ENCODE assay signal across 8 cellular contexts in genomic region chr12:132414634-132415340, GRCh38.
A peak's percentile ranks its signal among the peaks of the same experiment; 100 is the strongest.
DNase-seq lines count a peak whose midpoint lies in the region; ATAC-seq, FAIRE-seq and TF ChIP-seq lines count a peak whose summit lies in the region.

No MANE protein-coding gene starts in this region.

- intact Hi-C loops in HepG2 (cut with micrococcal nuclease; ENCODE audit: unreplicated experiment), result loop anchor here (1.0 to 5.0 kb wide), 4 partner anchors 108 to 260 kb away; no protein-coding TSS in a partner anchor

- no peaks in the 10 kb centered on the region for H3K79me2 ChIP-seq in HepG2 (ENCODE audit: insufficient read depth, low read length)

- TF ChIP-seq EP300 in HepG2 (IDR thresholded peaks at IDR 0.05; ENCODE audit: low read depth in 2 of 2, low read length in 2 of 2) (no peak), HepG2 (CRISPR knock-in tag; IDR thresholded peaks at IDR 0.05; ENCODE audit: borderline replicate concordance) (no peak)

- H3K9ac ChIP-seq in HepG2 (ENCODE audit: insufficient read depth, low read depth, low read length), result no peak overlapping the region

- no peak overlapping the region for H3K27ac ChIP-seq in HepG2 (ENCODE audit: extremely low read length, insufficient read depth, low read length)

- no peak overlapping the region for H2AFZ ChIP-seq in HepG2 (ENCODE audit: low read length)

- no TSS peak for BruUV-seq in HepG2 (replicated peaks; lab: Mats Ljungman, UMichigan)

- FAIRE-seq in GM18507 (lab: Jason Lieb, UNC) (peak; percentile 87), HepG2 (lab: Jason Lieb, UNC) (no peak)

- no peaks in the 10 kb centered on the region for H3K9me3 ChIP-seq in HepG2 (ENCODE audit: low read length)

- POLR2A ChIA-PET in AG04449 (lab: Yijun Ruan, JAX) (no interaction called here), HepG2 (lab: Yijun Ruan, JAX) (no interaction called here)

- WGBS in HepG2 (ENCODE audit: low lambda C conversion rate), result 5% methylated on average over 4 of the region's 30 CpGs

- no peak for TF ChIP-seq POLR2A in HepG2 (IDR thresholded peaks at IDR 0.05; ENCODE audit: insufficient read depth in 1 of 2, low read depth in 2 of 2, low read length in 2 of 2)

- H3K36me3 ChIP-seq in HepG2 (replicated peaks in 1 of 2; ENCODE audit: control insufficient read depth in 1 of 2, insufficient read depth in 2 of 2, low read length in 2 of 2), result no peaks in the 10 kb centered on the region

- ATAC-seq in HG03159 (IDR thresholded peaks at IDR 0.05; ENCODE audit: unreplicated experiment) (peak; percentile 83), HepG2 (peak; percentile 89)

- CTCF ChIA-PET in AG04449 (lab: Yijun Ruan, JAX) (interaction anchor here (0.7 to 8.0 kb wide), 38 partner anchors 9 to 295 kb away, joined by 3 to 156 read pairs (median 6); partner anchors contain the start of genes LRCOL1, P2RX2 and PGAM5), HepG2 (lab: Yijun Ruan, JAX; ENCODE audit: low intra/inter-chr PET ratio, low total read pairs) (interaction anchor here (0.7 to 2.3 kb wide), 6 partner anchors 108 to 261 kb away, joined by 3 to 31 read pairs (median 8); no protein-coding TSS in a partner anchor)

- DNase-seq in AG04449 (ENCODE audit: low read depth, low spot score) (no peak), GM18507 (ENCODE audit: extremely low spot score, insufficient read length, low read depth) (peak; percentile 84), NCI-H345 (lab: John Stamatoyannopoulos, UW) (peak; percentile 78), cerebellum (ENCODE audit: low spot score) (peak; percentile 91), HepG2 (ENCODE audit: low spot score) (peak; percentile 62)
- peak; percentile 66 to 77 for DNase-seq in activated CD4-positive, alpha-beta T cell treated with anti-CD3 and anti-CD28 coated beads for 24 hours (ENCODE audit: low read depth in 2 of 2)
- peak; percentile 43 to 54 (median 47) for DNase-seq in stimulated activated CD4-positive, alpha-beta T cell treated with anti-CD3 and anti-CD28 coated beads, TNF-alpha, amount 100 ng/mL, for 1 hour (ENCODE audit: low read depth in 3 of 3, low spot score in 1 of 3)

- peaks cover 9 to 51% of the 10 kb centered on the region in 2 experiments for H3K27me3 ChIP-seq in HepG2 (ENCODE audit: control insufficient read depth in 1 of 2, insufficient read depth in 2 of 2, low read length in 2 of 2)

- in situ Hi-C loops in HepG2 (cut with HindIII; ENCODE audit: extremely low pct_ligation_motif_present, low pct_unique_long_range_greater_than_20kb), result loop anchor here (5.0 kb wide), 3 partner anchors 108 to 193 kb away; no protein-coding TSS in a partner anchor

- H3K4me3 ChIP-seq in AG04449 (ENCODE audit: low read depth, low read length), result no peak overlapping the region
- H3K4me3 ChIP-seq in HepG2 (replicated peaks in 1 of 3; ENCODE audit: insufficient read depth in 1 of 3, low read depth in 2 of 3, low read length in 3 of 3), result peak overlapping the region in 1 of 3 experiments; percentile 49; a peak in 1 of 6 replicates

- TF ChIP-seq RAD21 in HepG2 (CRISPR knock-in tag; IDR thresholded peaks at IDR 0.05), result peak; percentile 97

- TF ChIP-seq CTCF in AG04449 (IDR thresholded peaks at IDR 0.05; ENCODE audit: insufficient read depth, low read length, missing control alignments) (peak; percentile 93), HepG2 (CRISPR knock-in tag; IDR thresholded peaks at IDR 0.05) (peak; percentile 97)

- H3K4me1 ChIP-seq in HepG2 (ENCODE audit: insufficient read depth, low read length), result peaks cover 17% of the 10 kb centered on the region

- no peaks in the 10 kb centered on the region for H4K20me1 ChIP-seq in HepG2 (ENCODE audit: insufficient read depth, low read length)

- H3K4me2 ChIP-seq in HepG2 (ENCODE audit: low read depth, low read length), result peak overlapping the region; percentile 62

TF ChIP-seq in HepG2, 621 proteins besides CTCF, POLR2A, EP300 and RAD21 (continues in another document):
- TF ChIP-seq ZNF251 (CRISPR knock-in tag; IDR thresholded peaks at IDR 0.05) (no peak), HMG20A (CRISPR knock-in tag; IDR thresholded peaks at IDR 0.05; ENCODE audit: borderline replicate concordance) (no peak), ZNF839 (CRISPR knock-in tag; IDR thresholded peaks at IDR 0.05; ENCODE audit: borderline replicate concordance) (0 out of 2 replicates have a peak, but pooled peaks have one; percentile 6), GATAD2A (CRISPR knock-in tag; IDR thresholded peaks at IDR 0.05) (0 out of 2 replicates have a peak, but pooled peaks have one; percentile 19), FOXP4 (CRISPR knock-in tag; IDR thresholded peaks at IDR 0.05) (no peak), ZBTB46 (CRISPR knock-in tag; IDR thresholded peaks at IDR 0.05; ENCODE audit: borderline replicate concordance) (no peak), MXD1 (CRISPR knock-in tag; IDR thresholded peaks at IDR 0.05) (0 out of 2 replicates have a peak, but pooled peaks have one; percentile 17), MED8 (CRISPR knock-in tag; IDR thresholded peaks at IDR 0.05; ENCODE audit: insufficient replicate concordance) (no peak), CENPX (CRISPR knock-in tag; IDR thresholded peaks at IDR 0.05) (no peak), KLF12 (CRISPR knock-in tag; IDR thresholded peaks at IDR 0.05; ENCODE audit: borderline replicate concordance) (peak; percentile 63; the same call in 1 of the 2 replicates), CC2D1A (CRISPR knock-in tag; IDR thresholded peaks at IDR 0.05) (no peak), USF2 (IDR thresholded peaks at IDR 0.05; ENCODE audit: low read depth, low read length) (no peak), USF2 (CRISPR knock-in tag; IDR thresholded peaks at IDR 0.05; ENCODE audit: borderline replicate concordance) (no peak), ZSCAN30 (CRISPR knock-in tag; IDR thresholded peaks at IDR 0.05) (no peak), AKAP8 (CRISPR knock-in tag; IDR thresholded peaks at IDR 0.05) (no peak), GABPB1 (CRISPR knock-in tag; IDR thresholded peaks at IDR 0.05) (0 out of 2 replicates have a peak, but pooled peaks have one; percentile 30), FOXO1 (CRISPR knock-in tag; IDR thresholded peaks at IDR 0.05) (0 out of 2 replicates have a peak, but pooled peaks have one; percentile 9), SALL2 (CRISPR knock-in tag; IDR thresholded peaks at IDR 0.05) (no peak), ZNF501 (CRISPR knock-in tag; IDR thresholded peaks at IDR 0.05) (no peak), EHMT2 (IDR thresholded peaks at IDR 0.05; ENCODE audit: borderline replicate concordance, low read depth, low read length) (no peak), NR2F6 (IDR thresholded peaks at IDR 0.05) (no peak), NR2F6 (CRISPR knock-in tag; IDR thresholded peaks at IDR 0.05) (peak; percentile 11; the same call in 1 of the 2 replicates), ATF7-NPFF (CRISPR knock-in tag; IDR thresholded peaks at IDR 0.05; ENCODE audit: low read depth) (0 out of 2 replicates have a peak, but pooled peaks have one; percentile 5), MZF1 (CRISPR knock-in tag; IDR thresholded peaks at IDR 0.05; ENCODE audit: borderline replicate concordance) (0 out of 2 replicates have a peak, but pooled peaks have one; percentile 28)
